Comparison of ENCODE assay signal across 25 cellular contexts in the genomic region with DNA sequence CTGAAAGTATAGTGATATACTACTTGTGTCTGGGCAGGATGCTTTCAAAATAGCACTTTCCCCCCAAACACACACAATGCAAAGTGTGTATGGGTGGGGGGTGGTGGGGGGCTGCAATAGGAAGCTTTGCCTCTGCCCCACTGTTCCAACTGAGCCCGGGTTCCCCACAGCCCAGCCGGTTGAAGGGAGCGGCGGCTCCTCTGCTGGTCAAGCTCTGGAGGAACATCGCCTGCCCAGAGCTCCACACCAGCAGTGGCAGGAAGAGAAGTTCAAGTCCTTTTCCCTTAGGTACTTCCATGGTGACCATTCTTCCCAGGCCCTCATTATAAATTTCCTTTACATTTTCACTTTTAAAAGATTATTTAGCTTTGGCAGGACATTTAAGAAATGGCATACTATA.
A peak's percentile ranks its signal among the peaks of the same experiment; 100 is the strongest.
DNase-seq lines count a peak whose midpoint lies in the region; ATAC-seq and TF ChIP-seq lines count a peak whose summit lies in the region.
"Had no signal": no experiment of that assay in that cellular context is flagged by ENCODE, and none has a peak within 500 bp of the region (broad histone marks: within the 10 kb centered on the region; RNA-seq: fewer than 3 reads in every experiment).

No MANE protein-coding gene starts in this region.

- peaks cover 23% of the 10 kb centered on the region for H3F3A ChIP-seq in neural progenitor cell (ENCODE audit: low read depth)

- peaks cover 12% of the 10 kb centered on the region for H3K36me3 Mint-ChIP-seq in CD4-positive, CD25-positive, alpha-beta regulatory T cell
- peaks cover 0 to 20% (median 0%) of the 10 kb centered on the region in 3 experiments; a peak in 2 of 7 replicates for H3K36me3 Mint-ChIP-seq in H9 (ENCODE audit: insufficient read depth in 1 of 3, low read depth in 3 of 3)
- H3K36me3 Mint-ChIP-seq in neural progenitor cell, result peaks cover 3% of the 10 kb centered on the region

- H3T11ph ChIP-seq in H9 (ENCODE audit: low read length), result no peak overlapping the region

- no CpG with 5 or more reads among the region's 5 CpGs for WGBS in H9 (ENCODE audit: extremely low coverage, insufficient read length, low lambda C conversion rate)

- H2AK5ac ChIP-seq in H9 (ENCODE audit: insufficient read length, low read length), result no peak overlapping the region

- no peak overlapping the region for H2BK120ac ChIP-seq in H9 (ENCODE audit: low read depth, low read length, poor library complexity, severe bottlenecking)

- peak overlapping the region in 2 of 3 donors; percentile 49 to 60 for H3K27ac Mint-ChIP-seq in CD4-positive, CD25-positive, alpha-beta regulatory T cell
- H3K27ac Mint-ChIP-seq in H9 (peak overlapping the region in 1 of 3 experiments; percentile 49; a peak in 1 of 7 replicates), neural progenitor cell (no peak overlapping the region)
- H3K27ac Mint-ChIP-seq: memory B cell had no signal

- no peak overlapping the region for H3K4me3 ChIP-seq in CD4-positive, CD25-positive, alpha-beta regulatory T cell (ENCODE audit: low read depth, low read length)
- H3K4me3 ChIP-seq in choroid plexus epithelial cell (ENCODE audit: low read depth, low read length) (no peak overlapping the region), neural progenitor cell (no peak overlapping the region)
- H3K4me3 ChIP-seq: body of pancreas, MG63, skin epidermis, suprapubic skin had no signal

- H2AFZ ChIP-seq in H9 (ENCODE audit: low read length), result no peak overlapping the region
- no peak overlapping the region for H2AFZ ChIP-seq in neural progenitor cell (replicated peaks)

- H3K27me3 ChIP-seq in CD4-positive, CD25-positive, alpha-beta regulatory T cell (ENCODE audit: control insufficient read depth, insufficient read depth, low read length), result no peaks in the 10 kb centered on the region
- no peaks in the 10 kb centered on the region for H3K27me3 ChIP-seq in H9 (ENCODE audit: insufficient read depth, low read length)
- no peaks in the 10 kb centered on the region for H3K27me3 ChIP-seq in neural progenitor cell
- H3K27me3 ChIP-seq: body of pancreas, MG63, suprapubic skin had no signal

- no peak overlapping the region for H2BK15ac ChIP-seq in H9 (ENCODE audit: low read depth, low read length)

- no peak for ATAC-seq in CD4-positive, CD25-positive, alpha-beta regulatory T cell (ENCODE audit: low read depth in 2 of 2)
- ATAC-seq: body of pancreas, Right ventricle myocardium inferior had no signal

- TF ChIP-seq CTCF in H9 (conservative IDR thresholded peaks at IDR 0.05), result peak; percentile 51
- TF ChIP-seq CTCF in choroid plexus epithelial cell (conservative IDR thresholded peaks at IDR 0.05; ENCODE audit: low read depth, low read length), result peak; percentile 30
- TF ChIP-seq CTCF in neural progenitor cell (IDR thresholded peaks at IDR 0.05), result peak; percentile 11

- H3K56ac ChIP-seq in H9 (ENCODE audit: insufficient read length, low read depth, low read length), result no peak overlapping the region

- H3K14ac ChIP-seq in H9 (ENCODE audit: insufficient read depth, low read length), result no peak overlapping the region

- no peaks in the 10 kb centered on the region for H3K23me2 ChIP-seq in H9 (ENCODE audit: insufficient read length, low read depth, low read length, poor library complexity, severe bottlenecking)

- H3K36me3 ChIP-seq in CD4-positive, CD25-positive, alpha-beta regulatory T cell (ENCODE audit: control insufficient read depth, insufficient read depth, low read length), result peaks cover 56% of the 10 kb centered on the region
- H3K36me3 ChIP-seq in neural progenitor cell, result no peaks in the 10 kb centered on the region

- no peak overlapping the region for H2BK12ac ChIP-seq in H9 (ENCODE audit: insufficient read length, low read depth, low read length)

- no peak overlapping the region for H4K91ac ChIP-seq in H9 (ENCODE audit: insufficient read length, low read depth, low read length)

- no peak for DNase-seq in CD4-positive, CD25-positive, alpha-beta regulatory T cell
- DNase-seq in H9 (peak; percentile 51), choroid plexus epithelial cell (ENCODE audit: low read depth) (no peak), neural progenitor cell (ENCODE audit: low spot score) (no peak), superior temporal gyrus (ENCODE audit: extremely low spot score) (no peak), AG08396 (ENCODE audit: low spot score) (no peak)
- no peak for DNase-seq in stimulated activated naive CD4-positive, alpha-beta T cell (lab: John Stamatoyannopoulos, UW)
- DNase-seq in activated CD4-positive, alpha-beta T cell treated with anti-CD3 and anti-CD28 coated beads, Interleukin-2, amount 50 U/mL, for 1 hour, result no peak
- DNase-seq: activated T-cell treated with anti-CD3 and anti-CD28 coated beads, Interleukin-2, amount 50 U/mL, for 48 hours; body of pancreas; cortex of kidney; foreskin fibroblast; hypothalamus; MG63; naive B cell; NCI-H1436 treated with DMSO at 0.1 percent for 48 hours; NCI-H2171; NCI-H69; stimulated activated CD4-positive, alpha-beta T cell treated with anti-CD3 and anti-CD28 coated beads, Interleukin-2, amount 100 ng/mL, for 48 hours; T-helper 1 cell had no signal

- no peak overlapping the region for H3K4me3 Mint-ChIP-seq in CD4-positive, CD25-positive, alpha-beta regulatory T cell
- H3K4me3 Mint-ChIP-seq in H9, result no peak overlapping the region
- H3K4me3 Mint-ChIP-seq in neural progenitor cell, result no peak overlapping the region
- H3K4me3 Mint-ChIP-seq: activated naive CD4-positive, alpha-beta T cell treated with anti-CD3 and anti-CD28 coated beads, Interleukin-2, amount 50 U/mL, for 24 hours; memory B cell had no signal

- H3K4me1 ChIP-seq in CD4-positive, CD25-positive, alpha-beta regulatory T cell (ENCODE audit: control insufficient read depth, insufficient read depth, low read length, poor library complexity, severe bottlenecking), result peaks cover 16% of the 10 kb centered on the region
- H3K4me1 ChIP-seq in H9 (ENCODE audit: insufficient read depth, low read length) (peaks cover 6% of the 10 kb centered on the region; the same call in 1 of the 2 replicates), neural progenitor cell (peaks cover 66% of the 10 kb centered on the region)

- H4K8ac ChIP-seq in H9 (replicated peaks; ENCODE audit: insufficient read length, low read depth, low read length), result no peak overlapping the region

- no peaks in the 10 kb centered on the region for H3K9me3 ChIP-seq in CD4-positive, CD25-positive, alpha-beta regulatory T cell (ENCODE audit: control insufficient read depth in 2 of 2, low read length in 2 of 2)
- H3K9me3 ChIP-seq in H9 (ENCODE audit: control insufficient read depth, low read depth, low read length), result no peaks in the 10 kb centered on the region
- H3K9me3 ChIP-seq in neural progenitor cell (ENCODE audit: low read depth), result no peaks in the 10 kb centered on the region
- H3K9me3 ChIP-seq: body of pancreas, MG63, suprapubic skin had no signal

- H4K20me1 ChIP-seq in H9 (ENCODE audit: control insufficient read depth, insufficient read depth, insufficient read length) (no peaks in the 10 kb centered on the region), neural progenitor cell (ENCODE audit: low read depth) (peaks cover 87% of the 10 kb centered on the region)

- peaks cover 18 to 87% (median 40%) of the 10 kb centered on the region in 4 donors for H3K4me1 Mint-ChIP-seq in CD4-positive, CD25-positive, alpha-beta regulatory T cell
- H3K4me1 Mint-ChIP-seq in H9 (peaks cover 37 to 39% of the 10 kb centered on the region in 2 experiments), neural progenitor cell (peaks cover 55% of the 10 kb centered on the region)

- H3K9me3 Mint-ChIP-seq in CD4-positive, CD25-positive, alpha-beta regulatory T cell, result no peaks in the 10 kb centered on the region
- H3K9me3 Mint-ChIP-seq in H9 (no peaks in the 10 kb centered on the region), neural progenitor cell (no peaks in the 10 kb centered on the region)
- H3K9me3 Mint-ChIP-seq: activated naive CD4-positive, alpha-beta T cell treated with anti-CD3 and anti-CD28 coated beads, Interleukin-2, amount 50 U/mL, for 24 hours; memory B cell; naive B cell had no signal

- H3K27me3 Mint-ChIP-seq in CD4-positive, CD25-positive, alpha-beta regulatory T cell, result no peaks in the 10 kb centered on the region
- H3K27me3 Mint-ChIP-seq in H9 (ENCODE audit: low read depth) (no peaks in the 10 kb centered on the region), neural progenitor cell (ENCODE audit: insufficient read depth, low read depth) (peaks cover 7% of the 10 kb centered on the region)
- H3K27me3 Mint-ChIP-seq: activated naive CD4-positive, alpha-beta T cell treated with anti-CD3 and anti-CD28 coated beads, Interleukin-2, amount 50 U/mL, for 24 hours; memory B cell; naive B cell had no signal

- H3K23ac ChIP-seq in H9 (ENCODE audit: insufficient read length, low read depth, low read length), result no peak overlapping the region

- H3K4me2 ChIP-seq in H9 (ENCODE audit: insufficient read depth, insufficient read length, low read length) (no peak overlapping the region), neural progenitor cell (no peak overlapping the region)

- peaks cover 5% of the 10 kb centered on the region for H3K79me2 ChIP-seq in H9 (ENCODE audit: insufficient read depth, low read length)
- H3K79me2 ChIP-seq in neural progenitor cell (ENCODE audit: low read depth), result peaks cover 81% of the 10 kb centered on the region

- no peak overlapping the region for H3K18ac ChIP-seq in H9 (ENCODE audit: insufficient read length, low read depth, low read length)

- no peak overlapping the region for H3K4ac ChIP-seq in H9 (ENCODE audit: low read depth, low read length)

- H3K9ac ChIP-seq in H9 (ENCODE audit: extremely low read depth, insufficient read length, low read length), result no peak overlapping the region
- H3K9ac ChIP-seq in neural progenitor cell, result no peak overlapping the region

- H4K5ac ChIP-seq in H9 (ENCODE audit: insufficient read length, low read depth, low read length), result no peak overlapping the region

- H2BK20ac ChIP-seq in H9 (ENCODE audit: low read depth, low read length, poor library complexity, severe bottlenecking), result no peak overlapping the region

- no peak overlapping the region for H2BK5ac ChIP-seq in H9 (ENCODE audit: insufficient read length, low read length)

- H3K79me1 ChIP-seq in H9 (ENCODE audit: insufficient read depth, low read depth, low read length, poor library complexity, severe bottlenecking), result peaks cover 18% of the 10 kb centered on the region

- H3K27ac ChIP-seq in CD4-positive, CD25-positive, alpha-beta regulatory T cell (ENCODE audit: insufficient read depth, low read length, poor library complexity, severe bottlenecking), result no peak overlapping the region
- H3K27ac ChIP-seq in H9 (ENCODE audit: insufficient read length, low read depth, low read length) (no peak overlapping the region), neural progenitor cell (no peak overlapping the region)
- H3K27ac ChIP-seq: body of pancreas, suprapubic skin had no signal
